Comparison of ENCODE assay signal across 1 cellular context in genomic region chr22:36425977-36426523, GRCh38.
TF ChIP-seq lines count a peak whose summit lies in the region.

No MANE protein-coding gene starts in this region.

TF ChIP-seq in K562, 482 proteins besides CTCF, POLR2A, EP300 and RAD21 (continued from another document and continues in another):
- TF ChIP-seq ZNF398 (CRISPR knock-in tag; IDR thresholded peaks at IDR 0.05) (no peak), DLX4 (CRISPR knock-in tag; IDR thresholded peaks at IDR 0.05) (no peak), LARP7 (IDR thresholded peaks at IDR 0.05) (peak; percentile 49; the same call in 1 of the 2 replicates), FOXK2 (conservative IDR thresholded peaks at IDR 0.05 in 1 of 2, IDR thresholded peaks at IDR 0.05 in 1 of 2; ENCODE audit: low read depth in 2 of 2) (peak in 1 of 2 experiments; percentile 25; a peak in 1 of 4 replicates), TSHZ1 (CRISPR knock-in tag; IDR thresholded peaks at IDR 0.05) (no peak), TCF3 (CRISPR knock-in tag; IDR thresholded peaks at IDR 0.05) (no peak), ZNF830 (CRISPR knock-in tag; IDR thresholded peaks at IDR 0.05) (no peak), ZNF318 (IDR thresholded peaks at IDR 0.05; ENCODE audit: borderline replicate concordance in 1 of 2, low read depth in 1 of 2) (peak in 1 of 2 experiments; percentile 37; a peak in 1 of 4 replicates), RNF2 (IDR thresholded peaks at IDR 0.05) (no peak), SMARCC2 (IDR thresholded peaks at IDR 0.05; ENCODE audit: low read depth) (no peak), PKNOX1 (IDR thresholded peaks at IDR 0.05) (peak; percentile 36), GABPB2 (CRISPR knock-in tag; conservative IDR thresholded peaks at IDR 0.05) (no peak), SMARCA5 (IDR thresholded peaks at IDR 0.05) (no peak), NRF1 (conservative IDR thresholded peaks at IDR 0.05 in 1 of 2, IDR thresholded peaks at IDR 0.05 in 1 of 2) (no peak), MEF2D (tag; conservative IDR thresholded peaks at IDR 0.05; ENCODE audit: low read depth) (no peak), CBFB (CRISPR knock-in tag; IDR thresholded peaks at IDR 0.05) (no peak), SREBF1 (IDR thresholded peaks at IDR 0.05; ENCODE audit: borderline replicate concordance, low read depth, low read length) (no peak), NR4A1 (CRISPR knock-in tag; IDR thresholded peaks at IDR 0.05) (no peak), NR4A1 (tag; IDR thresholded peaks at IDR 0.05) (no peak), RBM14 (IDR thresholded peaks at IDR 0.05; ENCODE audit: borderline replicate concordance, insufficient read depth, low read depth, low read length) (no peak), ETS2 (tag; IDR thresholded peaks at IDR 0.05; ENCODE audit: borderline replicate concordance, poor library complexity, severe bottlenecking) (no peak), CTCFL (IDR thresholded peaks at IDR 0.05; ENCODE audit: borderline replicate concordance, insufficient read depth, low read depth, low read length, poor library complexity, severe bottlenecking) (no peak), TAF1 (IDR thresholded peaks at IDR 0.05; ENCODE audit: control insufficient read depth, extremely low read depth, insufficient read depth, low read length, severe bottlenecking) (peak; percentile 21), ZNF175 (CRISPR knock-in tag; IDR thresholded peaks at IDR 0.05; ENCODE audit: low read depth) (0 out of 2 replicates have a peak, but pooled peaks have one; percentile 12), E2F1 (CRISPR knock-in tag; IDR thresholded peaks at IDR 0.05) (no peak), ADNP (tag; IDR thresholded peaks at IDR 0.05) (no peak), KAT7 (CRISPR knock-in tag; IDR thresholded peaks at IDR 0.05; ENCODE audit: borderline replicate concordance) (no peak), ZBTB17 (CRISPR knock-in tag; IDR thresholded peaks at IDR 0.05) (no peak), ZNF609 (CRISPR knock-in tag; IDR thresholded peaks at IDR 0.05; ENCODE audit: borderline replicate concordance) (no peak), SIRT6 (IDR thresholded peaks at IDR 0.05; ENCODE audit: low read depth, low read length) (no peak), ZNF274 (IDR thresholded peaks at IDR 0.05; ENCODE audit: borderline replicate concordance, low read depth, low read length) (no peak)
